Comparison of ENCODE assay signal across 27 cellular contexts in the genomic region with DNA sequence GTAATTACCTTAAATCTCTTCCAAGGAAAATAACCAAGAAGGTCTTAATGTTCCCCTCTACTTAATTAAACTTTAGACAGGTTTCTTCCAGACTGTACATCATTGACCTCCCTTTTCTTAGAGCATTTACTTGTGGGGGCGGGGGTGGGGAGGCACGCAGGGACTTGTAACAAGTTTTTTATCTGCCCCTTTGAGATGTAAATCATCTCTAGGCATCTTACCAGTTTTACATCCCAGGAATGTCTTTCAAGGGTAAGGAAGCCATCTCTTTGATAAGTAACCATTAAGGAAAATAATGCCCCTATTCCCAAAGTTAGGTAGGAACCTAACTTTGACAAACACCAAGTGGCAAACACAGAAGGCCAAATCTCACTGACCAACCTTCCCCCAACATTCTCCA.
"Had no signal": no experiment of that assay in that cellular context is flagged by ENCODE, and none has a peak within 500 bp of the region (broad histone marks: within the 10 kb centered on the region; RNA-seq: fewer than 3 reads in every experiment).

No MANE protein-coding gene starts in this region.

- H3K4me1 ChIP-seq: SJCRH30 had no signal

- H3K4me1 Mint-ChIP-seq: activated CD4-positive, alpha-beta memory T cell treated with anti-CD3 and anti-CD28 coated beads, Interleukin-2, amount 10 ng/mL, durations not matched to agents 7 days and 5 days; activated CD4-positive, alpha-beta T cell treated with anti-CD3 and anti-CD28 coated beads for 36 hours; activated naive CD8-positive, alpha-beta T cell treated with anti-CD3 and anti-CD28 coated beads for 36 hours; activated T-helper 17 cell treated with anti-CD3 and anti-CD28 coated beads, Interleukin-2, amount 50 U/mL, for 72 hours had no signal

- H3K36me3 Mint-ChIP-seq: activated naive CD8-positive, alpha-beta T cell treated with anti-CD3 and anti-CD28 coated beads for 36 hours had no signal

- H3K9ac ChIP-seq: SK-N-SH had no signal

- H3K4me3 Mint-ChIP-seq: activated CD4-positive, alpha-beta memory T cell treated with anti-CD3 and anti-CD28 coated beads, Interleukin-2, amount 10 ng/mL, durations not matched to agents 7 days and 5 days; activated CD4-positive, alpha-beta T cell treated with anti-CD3 and anti-CD28 coated beads for 36 hours; activated naive CD4-positive, alpha-beta T cell treated with anti-CD3 and anti-CD28 coated beads for 36 hours; activated naive CD8-positive, alpha-beta T cell treated with anti-CD3 and anti-CD28 coated beads for 36 hours; activated T-helper 17 cell treated with anti-CD3 and anti-CD28 coated beads, Interleukin-2, amount 50 U/mL, for 72 hours had no signal

- ATAC-seq: activated CD4-positive, alpha-beta T cell treated with anti-CD3 and anti-CD28 coated beads for 36 hours; activated T-helper 17 cell treated with anti-CD3 and anti-CD28 coated beads, Interleukin-2, amount 50 U/mL, for 72 hours; Panc1 had no signal

- H3K36me3 ChIP-seq: SJCRH30 had no signal

- DNase-seq: activated CD4-positive, alpha-beta memory T cell treated with anti-CD3 and anti-CD28 coated beads, Interleukin-2, amount 10 ng/mL, durations not matched to agents 7 days and 5 days; activated CD4-positive, alpha-beta T cell treated with anti-CD3 and anti-CD28 coated beads for 36 hours; activated CD4-positive, alpha-beta T cell treated with anti-CD3 and anti-CD28 coated beads, Interleukin-2, amount 50 U/mL, for 1 hour; activated gamma-delta T cell; activated naive CD4-positive, alpha-beta T cell treated with anti-CD3 and anti-CD28 coated beads for 36 hours; activated naive CD8-positive, alpha-beta T cell treated with anti-CD3 and anti-CD28 coated beads for 36 hours; activated T-cell treated with anti-CD3 and anti-CD28 coated beads for 4 hours; activated T-cell treated with anti-CD3 and anti-CD28 coated beads, Interleukin-2, amount 50 U/mL, for 48 hours; cerebellar nuclear complex; NCI-H1092; NCI-H1417; NCI-H1694; NCI-H2029; NCI-H2107; NCI-H2171 treated with DMSO at 0.1 percent for 48 hours; NCI-H226; NCI-H526; NCI-H774; OCI-M1; Right ventricle myocardium superior; SJCRH30; SK-N-SH; T-helper 1 cell had no signal

- H3K9me3 ChIP-seq: SJCRH30, SK-N-SH had no signal

- H3K27ac ChIP-seq: RWPE1, SJCRH30, VCaP had no signal

- H3K4me3 ChIP-seq: SJCRH30 had no signal

- H3K27me3 Mint-ChIP-seq: activated CD4-positive, alpha-beta memory T cell treated with anti-CD3 and anti-CD28 coated beads, Interleukin-2, amount 10 ng/mL, durations not matched to agents 7 days and 5 days; activated CD4-positive, alpha-beta T cell treated with anti-CD3 and anti-CD28 coated beads for 36 hours; activated naive CD8-positive, alpha-beta T cell treated with anti-CD3 and anti-CD28 coated beads for 36 hours; activated T-helper 17 cell treated with anti-CD3 and anti-CD28 coated beads, Interleukin-2, amount 50 U/mL, for 72 hours had no signal

- H3K27ac Mint-ChIP-seq: activated CD4-positive, alpha-beta memory T cell treated with anti-CD3 and anti-CD28 coated beads, Interleukin-2, amount 10 ng/mL, durations not matched to agents 7 days and 5 days; activated CD4-positive, alpha-beta T cell treated with anti-CD3 and anti-CD28 coated beads for 36 hours; activated naive CD4-positive, alpha-beta T cell treated with anti-CD3 and anti-CD28 coated beads for 36 hours; activated naive CD8-positive, alpha-beta T cell treated with anti-CD3 and anti-CD28 coated beads for 36 hours; activated T-helper 17 cell treated with anti-CD3 and anti-CD28 coated beads, Interleukin-2, amount 50 U/mL, for 72 hours had no signal

- H3K27me3 ChIP-seq: SJCRH30 had no signal
